Comparison of ENCODE assay signal across 14 cellular contexts in the genomic region with DNA sequence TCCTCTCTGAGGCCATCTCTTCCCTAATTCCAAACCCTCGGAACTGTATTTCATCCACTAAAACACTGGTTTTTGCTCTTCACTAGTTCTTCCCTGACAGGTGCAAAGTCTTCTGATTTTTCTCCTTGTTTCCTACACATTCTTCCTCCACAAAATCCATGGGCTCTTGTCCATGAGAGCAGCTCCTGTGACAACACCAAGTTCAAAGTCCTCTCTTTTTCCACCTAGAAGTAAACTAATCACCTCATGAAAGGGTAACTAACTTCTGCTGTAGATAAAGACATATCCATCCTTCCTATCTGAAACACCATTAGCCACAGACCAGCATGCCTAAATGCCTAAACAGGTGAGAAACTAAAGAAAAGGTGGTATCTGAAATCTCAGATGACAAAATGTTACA. TPM values are rescaled to one million over a fixed set of nuclear protein-coding genes. Genes with fewer than 3 reads are reported as not detected.
DNase-seq lines count a peak whose midpoint lies in the region; ATAC-seq and TF ChIP-seq lines count a peak whose summit lies in the region.
"Had no signal": no experiment of that assay in that cellular context is flagged by ENCODE, and none has a peak within 500 bp of the region (broad histone marks: within the 10 kb centered on the region; RNA-seq: fewer than 3 reads in every experiment).

No MANE protein-coding gene starts in this region.

- no peak for DNase-seq in activated naive CD8-positive, alpha-beta T cell treated with anti-CD3 and anti-CD28 coated beads, Interleukin-2, amount 50 U/mL, for 24 hours
- DNase-seq in endothelial cell (ENCODE audit: low spot score), result no peak
- no peak for DNase-seq in stimulated activated effector memory CD8-positive, alpha-beta T cell treated with anti-CD3 and anti-CD28 coated beads, Interleukin-12 subunit alpha, Interleukin-12 subunit beta, amount 100 ng/mL, for 72 hours (ENCODE audit: low spot score in 2 of 2)
- DNase-seq in NCI-H1092 treated with DMSO at 0.1 percent for 48 hours (lab: John Stamatoyannopoulos, UW), result no peak
- no peak for DNase-seq in OCI-M2 (lab: John Stamatoyannopoulos, UW; ENCODE audit: unreplicated experiment)
- DNase-seq: activated CD4-positive, alpha-beta T cell treated with anti-CD3 and anti-CD28 coated beads for 4 hours; activated naive CD8-positive, alpha-beta T cell treated with anti-CD3 and anti-CD28 coated beads, Interleukin-2, amount 10 ng/mL, durations not matched to agents 7 days and 5 days; immature natural killer cell; NCI-H1105 treated with DMSO at 0.1 percent for 48 hours; NCI-H2171 treated with DMSO at 0.1 percent for 48 hours; transverse colon had no signal

- no peaks in the 10 kb centered on the region for H3K27me3 Mint-ChIP-seq in activated naive CD8-positive, alpha-beta T cell
- no peaks in the 10 kb centered on the region for H3K27me3 Mint-ChIP-seq in activated naive CD8-positive, alpha-beta T cell treated with anti-CD3 and anti-CD28 coated beads, Interleukin-2, amount 50 U/mL, for 24 hours
- H3K27me3 Mint-ChIP-seq in endothelial cell (ENCODE audit: unreplicated experiment), result peaks cover 7% of the 10 kb centered on the region
- H3K27me3 Mint-ChIP-seq: activated naive CD8-positive, alpha-beta T cell treated with anti-CD3 and anti-CD28 coated beads, Interleukin-2, amount 10 ng/mL, durations not matched to agents 7 days and 5 days; central memory CD8-positive, alpha-beta T cell; stimulated activated memory B cell treated with anti-CD40 and anti-IgM and Interleukin-4, amounts not matched to agents 10 μg/mL and 1 μg/mL and 100 μg/mL, for 72 hours had no signal

- ATAC-seq in activated naive CD8-positive, alpha-beta T cell treated with anti-CD3 and anti-CD28 coated beads, Interleukin-2, amount 50 U/mL, for 24 hours, result no peak
- ATAC-seq in stimulated activated effector memory CD8-positive, alpha-beta T cell treated with anti-CD3 and anti-CD28 coated beads, Interleukin-12 subunit alpha, Interleukin-12 subunit beta, amount 100 ng/mL, for 72 hours, result no peak
- ATAC-seq: stimulated activated memory B cell treated with anti-CD40 and anti-IgM and Interleukin-4, amounts not matched to agents 10 μg/mL and 1 μg/mL and 100 μg/mL, for 72 hours had no signal

- TF ChIP-seq CTCF in endothelial cell (IDR thresholded peaks at IDR 0.05; ENCODE audit: unreplicated experiment), result no peak

- H3K36me3 Mint-ChIP-seq in activated naive CD8-positive, alpha-beta T cell, result peaks cover 6% of the 10 kb centered on the region
- H3K36me3 Mint-ChIP-seq in activated naive CD8-positive, alpha-beta T cell treated with anti-CD3 and anti-CD28 coated beads, Interleukin-2, amount 50 U/mL, for 24 hours (ENCODE audit: low read depth), result peaks cover 33% of the 10 kb centered on the region
- H3K36me3 Mint-ChIP-seq in endothelial cell (ENCODE audit: low read depth, unreplicated experiment), result peaks cover 19% of the 10 kb centered on the region
- peaks cover 59% of the 10 kb centered on the region for H3K36me3 Mint-ChIP-seq in stimulated activated effector memory CD8-positive, alpha-beta T cell treated with anti-CD3 and anti-CD28 coated beads, Interleukin-12 subunit alpha, Interleukin-12 subunit beta, amount 100 ng/mL, for 72 hours

- peaks cover 56% of the 10 kb centered on the region for H3K4me1 Mint-ChIP-seq in activated naive CD8-positive, alpha-beta T cell (ENCODE audit: low read depth)
- peaks cover 49% of the 10 kb centered on the region for H3K4me1 Mint-ChIP-seq in activated naive CD8-positive, alpha-beta T cell treated with anti-CD3 and anti-CD28 coated beads, Interleukin-2, amount 50 U/mL, for 24 hours
- H3K4me1 Mint-ChIP-seq in endothelial cell (ENCODE audit: unreplicated experiment), result peaks cover 37% of the 10 kb centered on the region
- H3K4me1 Mint-ChIP-seq in stimulated activated effector memory CD8-positive, alpha-beta T cell treated with anti-CD3 and anti-CD28 coated beads, Interleukin-12 subunit alpha, Interleukin-12 subunit beta, amount 100 ng/mL, for 72 hours, result peaks cover 45% of the 10 kb centered on the region

- H3K9me3 Mint-ChIP-seq in activated naive CD8-positive, alpha-beta T cell (ENCODE audit: low read depth), result no peaks in the 10 kb centered on the region
- no peaks in the 10 kb centered on the region for H3K9me3 Mint-ChIP-seq in activated naive CD8-positive, alpha-beta T cell treated with anti-CD3 and anti-CD28 coated beads, Interleukin-2, amount 50 U/mL, for 24 hours
- no peaks in the 10 kb centered on the region for H3K9me3 Mint-ChIP-seq in endothelial cell (ENCODE audit: unreplicated experiment)
- no peaks in the 10 kb centered on the region for H3K9me3 Mint-ChIP-seq in stimulated activated effector memory CD8-positive, alpha-beta T cell treated with anti-CD3 and anti-CD28 coated beads, Interleukin-12 subunit alpha, Interleukin-12 subunit beta, amount 100 ng/mL, for 72 hours
- H3K9me3 Mint-ChIP-seq: activated naive CD8-positive, alpha-beta T cell treated with anti-CD3 and anti-CD28 coated beads, Interleukin-2, amount 10 ng/mL, durations not matched to agents 7 days and 5 days; central memory CD8-positive, alpha-beta T cell; immature natural killer cell; stimulated activated memory B cell treated with anti-CD40 and anti-IgM and Interleukin-4, amounts not matched to agents 10 μg/mL and 1 μg/mL and 100 μg/mL, for 72 hours had no signal

- peak overlapping the region; percentile 91 for H3K4me3 Mint-ChIP-seq in activated naive CD8-positive, alpha-beta T cell
- no peak overlapping the region for H3K4me3 Mint-ChIP-seq in activated naive CD8-positive, alpha-beta T cell treated with anti-CD3 and anti-CD28 coated beads, Interleukin-2, amount 50 U/mL, for 24 hours
- peak overlapping the region; percentile 8 for H3K4me3 Mint-ChIP-seq in endothelial cell (ENCODE audit: unreplicated experiment)
- no peak overlapping the region for H3K4me3 Mint-ChIP-seq in stimulated activated effector memory CD8-positive, alpha-beta T cell treated with anti-CD3 and anti-CD28 coated beads, Interleukin-12 subunit alpha, Interleukin-12 subunit beta, amount 100 ng/mL, for 72 hours

- H3K27ac Mint-ChIP-seq in activated naive CD8-positive, alpha-beta T cell, result peak overlapping the region; percentile 36
- no peak overlapping the region for H3K27ac Mint-ChIP-seq in activated naive CD8-positive, alpha-beta T cell treated with anti-CD3 and anti-CD28 coated beads, Interleukin-2, amount 50 U/mL, for 24 hours
- H3K27ac Mint-ChIP-seq in endothelial cell (ENCODE audit: unreplicated experiment), result no peak overlapping the region
- peak overlapping the region; percentile 17 for H3K27ac Mint-ChIP-seq in stimulated activated effector memory CD8-positive, alpha-beta T cell treated with anti-CD3 and anti-CD28 coated beads, Interleukin-12 subunit alpha, Interleukin-12 subunit beta, amount 100 ng/mL, for 72 hours
- H3K27ac Mint-ChIP-seq: activated naive CD8-positive, alpha-beta T cell treated with anti-CD3 and anti-CD28 coated beads, Interleukin-2, amount 10 ng/mL, durations not matched to agents 7 days and 5 days; stimulated activated memory B cell treated with anti-CD40 and anti-IgM and Interleukin-4, amounts not matched to agents 10 μg/mL and 1 μg/mL and 100 μg/mL, for 72 hours had no signal

RNA-seq across cellular contexts. Expression of gene PIP4K2B, which starts 2.9 kb away (rescaled TPM):
- 91.7 TPM for total RNA-seq in endothelial cell (ENCODE audit: unreplicated experiment)

RNA-seq across cellular contexts. Expression of gene CWC25, which starts 28.7 kb away (rescaled TPM):
- total RNA-seq in endothelial cell (ENCODE audit: unreplicated experiment), result 18.1 TPM

RNA-seq across cellular contexts. Expression of gene PSMB3, which starts 43.9 kb away (rescaled TPM):
- 175 TPM for total RNA-seq in endothelial cell (ENCODE audit: unreplicated experiment)

RNA-seq across cellular contexts. Expression of gene PCGF2, which starts 48.3 kb away (rescaled TPM):
- total RNA-seq in endothelial cell (ENCODE audit: unreplicated experiment), result 79.4 TPM

RNA-seq across cellular contexts. Expression of gene RPL23, which starts 57.1 kb away (rescaled TPM):
- 2,464 TPM for total RNA-seq in endothelial cell (ENCODE audit: unreplicated experiment)

Comparison
In these comparisons a context has a peak if more than half of its experiments do, and no peak if none do; other contexts are left out.
1. H3K27ac Mint-ChIP-seq: peak in activated naive CD8-positive, alpha-beta T cell (single experiment) and stimulated activated effector memory CD8-positive, alpha-beta T cell treated with anti-CD3 and anti-CD28 coated beads, Interleukin-12 subunit alpha, Interleukin-12 subunit beta, amount 100 ng/mL, for 72 hours (single experiment); none in activated naive CD8-positive, alpha-beta T cell treated with anti-CD3 and anti-CD28 coated beads, Interleukin-2, amount 50 U/mL, for 24 hours (single experiment) and endothelial cell (single experiment).
2. H3K4me3 Mint-ChIP-seq: peak in activated naive CD8-positive, alpha-beta T cell (single experiment) and endothelial cell (single experiment); none in activated naive CD8-positive, alpha-beta T cell treated with anti-CD3 and anti-CD28 coated beads, Interleukin-2, amount 50 U/mL, for 24 hours (single experiment) and stimulated activated effector memory CD8-positive, alpha-beta T cell treated with anti-CD3 and anti-CD28 coated beads, Interleukin-12 subunit alpha, Interleukin-12 subunit beta, amount 100 ng/mL, for 72 hours (single experiment).